Comparison of ENCODE assay signal across 15 cellular contexts in genomic region chr7:111474723-111475418, GRCh38.
"Had no signal": no experiment of that assay in that cellular context is flagged by ENCODE, and none has a peak within 500 bp of the region (broad histone marks: within the 10 kb centered on the region; RNA-seq: fewer than 3 reads in every experiment).

No MANE protein-coding gene starts in this region.

- H3K4me3 ChIP-seq: PC-9 had no signal

- DNase-seq: activated CD4-positive, alpha-beta T cell treated with anti-CD3 and anti-CD28 coated beads for 4 hours; activated CD8-positive, alpha-beta memory T cell treated with anti-CD3 and anti-CD28 coated beads, Interleukin-2, amount 50 U/mL, for 4 hours; activated CD8-positive, alpha-beta T cell treated with anti-CD3 and anti-CD28 coated beads for 36 hours; activated gamma-delta T cell treated with Interleukin-2 at 50 U/mL for 16 hours; activated naive CD4-positive, alpha-beta T cell treated with anti-CD3 and anti-CD28 coated beads, Interleukin-2, amount 10 ng/mL, durations not matched to agents 7 days and 5 days; activated naive CD8-positive, alpha-beta T cell treated with anti-CD3 and anti-CD28 coated beads for 36 hours; activated T-cell treated with anti-CD3 and anti-CD28 coated beads, Interleukin-2, amount 50 U/mL, for 72 hours; KG1; NCI-H1092; NCI-H1930; NCI-H510A treated with DMSO at 0.1 percent for 48 hours; NK-92 treated with Interleukin-12 subunit alpha and Interleukin-12 subunit beta, amount 100 ng/mL, for 24 hours; PC-9; SHP77 treated with DMSO at 0.1 percent for 48 hours; WERI-Rb-1 had no signal

- H3K27ac ChIP-seq: PC-9, WERI-Rb-1 had no signal

- ATAC-seq: activated CD8-positive, alpha-beta T cell treated with anti-CD3 and anti-CD28 coated beads for 36 hours; activated T-cell treated with anti-CD3 and anti-CD28 coated beads, Interleukin-2, amount 50 U/mL, for 72 hours had no signal

- H3K36me3 ChIP-seq: WERI-Rb-1 had no signal
